19 cellular contexts compared by ENCODE assay signal in the genomic region with DNA sequence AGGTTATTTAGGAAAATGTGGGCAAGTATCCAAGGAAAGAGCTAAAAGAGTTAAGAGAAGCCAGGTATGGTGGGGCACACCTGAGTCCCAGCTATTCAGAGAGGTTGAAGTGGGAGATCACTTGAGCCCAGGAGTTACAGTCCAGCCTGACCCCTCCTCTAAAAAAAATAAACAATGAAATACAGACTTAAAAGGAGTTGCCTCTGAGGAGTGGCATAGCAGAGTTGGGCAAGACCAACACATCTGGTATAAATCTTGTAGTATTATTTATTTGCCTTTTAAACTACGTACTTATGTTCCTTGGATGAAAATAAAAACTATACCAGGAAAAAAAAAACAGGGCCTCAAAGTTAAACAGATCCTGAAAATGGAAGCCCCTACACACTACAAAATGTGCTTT.
"Had no signal": no experiment of that assay in that cellular context is flagged by ENCODE, and none has a peak within 500 bp of the region (broad histone marks: within the 10 kb centered on the region; RNA-seq: fewer than 3 reads in every experiment).

No MANE protein-coding gene starts in this region.

- H3K27ac ChIP-seq: gastroesophageal sphincter, neutrophil, psoas muscle, right lobe of liver, tibial artery, upper lobe of left lung had no signal

- H3K9me3 Mint-ChIP-seq: endodermal cell; naive B cell; stimulated activated effector memory CD8-positive, alpha-beta T cell treated with anti-CD3 and anti-CD28 coated beads, Interleukin-12 subunit alpha, Interleukin-12 subunit beta, amount 100 ng/mL, for 72 hours had no signal

- H3K9me3 ChIP-seq: gastroesophageal sphincter, neutrophil, psoas muscle, right lobe of liver, tibial artery, upper lobe of left lung had no signal

- H3K27ac Mint-ChIP-seq: endodermal cell; stimulated activated effector memory CD8-positive, alpha-beta T cell treated with anti-CD3 and anti-CD28 coated beads, Interleukin-12 subunit alpha, Interleukin-12 subunit beta, amount 100 ng/mL, for 72 hours had no signal

- H3K36me3 ChIP-seq: gastroesophageal sphincter, neutrophil, right lobe of liver, tibial artery, upper lobe of left lung had no signal

- H3K27me3 Mint-ChIP-seq: naive B cell had no signal

- H3K36me3 Mint-ChIP-seq: naive B cell; stimulated activated effector memory CD8-positive, alpha-beta T cell treated with anti-CD3 and anti-CD28 coated beads, Interleukin-12 subunit alpha, Interleukin-12 subunit beta, amount 100 ng/mL, for 72 hours had no signal

- H3K4me3 Mint-ChIP-seq: endodermal cell; naive B cell; stimulated activated effector memory CD8-positive, alpha-beta T cell treated with anti-CD3 and anti-CD28 coated beads, Interleukin-12 subunit alpha, Interleukin-12 subunit beta, amount 100 ng/mL, for 72 hours had no signal

- ATAC-seq: gastroesophageal sphincter; left colon; psoas muscle; right lobe of liver; stimulated activated naive CD8-positive, alpha-beta T cell treated with anti-CD3 and anti-CD28 coated beads, Interleukin-15, Interleukin-2, amounts not matched to agents 100 U/mL and 50 U/mL, for 24 hours had no signal

- H3K4me1 ChIP-seq: right lobe of liver had no signal

- H3K27me3 ChIP-seq: gastroesophageal sphincter, neutrophil, right lobe of liver, tibial artery, upper lobe of left lung had no signal

- DNase-seq: dermis blood vessel endothelial cell; endodermal cell; erythroblast; glutamatergic neuron; kidney; left colon; mesendoderm; naive B cell; psoas muscle; retina; right lobe of liver; stimulated activated CD4-positive, alpha-beta T cell treated with anti-CD3 and anti-CD28 coated beads, Interleukin-4, amount 100 ng/mL, for 1 hour; stimulated activated CD8-positive, alpha-beta memory T cell treated with anti-CD3 and anti-CD28 coated beads, Interleukin-4, amount 100 ng/mL, for 48 hours; stimulated activated naive CD8-positive, alpha-beta T cell treated with anti-CD3 and anti-CD28 coated beads, Interleukin-15, Interleukin-2, amounts not matched to agents 100 U/mL and 50 U/mL, for 24 hours; tibial artery had no signal

- H3K4me3 ChIP-seq: gastroesophageal sphincter, psoas muscle, right lobe of liver, tibial artery, upper lobe of left lung had no signal
